ENCODE assay signal across 29 cellular contexts in the genomic region with DNA sequence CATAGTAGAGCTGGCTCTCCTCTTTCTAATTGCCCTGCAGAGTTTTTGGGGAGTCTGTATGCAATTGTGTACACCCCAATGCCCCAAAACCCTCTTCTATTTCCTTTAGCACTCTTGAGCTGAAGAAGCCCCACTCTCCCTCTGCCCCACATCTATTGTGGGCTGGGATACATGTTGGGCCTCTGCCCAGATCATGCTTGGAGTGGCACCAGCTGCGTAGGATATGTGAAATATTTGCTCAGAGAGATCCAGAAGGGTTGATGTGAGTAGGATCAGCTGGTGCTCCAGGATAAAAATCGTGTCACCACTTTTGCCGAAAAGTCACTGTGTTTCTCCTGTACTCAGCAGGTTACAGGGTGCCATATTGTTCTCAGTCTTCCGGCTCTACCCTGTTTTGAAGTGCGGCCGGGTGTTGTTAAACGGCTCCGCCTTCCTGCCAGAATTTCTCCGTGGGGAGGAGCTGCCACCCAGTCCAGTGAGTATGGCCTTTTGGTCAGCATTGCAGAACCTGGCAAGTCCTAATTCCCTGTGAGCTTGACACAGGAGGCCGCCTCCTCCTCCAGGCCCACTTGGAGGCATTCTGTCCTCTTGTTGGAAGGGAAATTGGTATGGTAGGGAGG.
DNase-seq lines count a peak whose midpoint lies in the region; ATAC-seq and TF ChIP-seq lines count a peak whose summit lies in the region.
"Had no signal": no experiment of that assay in that cellular context is flagged by ENCODE, and none has a peak within 500 bp of the region (broad histone marks: within the 10 kb centered on the region; RNA-seq: fewer than 3 reads in every experiment).

No MANE protein-coding gene starts in this region.

- H3K9me3 ChIP-seq in heart left ventricle (no peaks in the 10 kb centered on the region), right atrium auricular region (no peaks in the 10 kb centered on the region)
- H3K9me3 ChIP-seq: gastrocnemius medialis, Peyer's patch, sigmoid colon, stomach, thyroid gland, vagina had no signal

- no peaks in the 10 kb centered on the region for H3K36me3 ChIP-seq in heart left ventricle
- no peaks in the 10 kb centered on the region for H3K36me3 ChIP-seq in right atrium auricular region
- H3K36me3 ChIP-seq: gastrocnemius medialis, Peyer's patch, sigmoid colon, SJSA1, stomach, thyroid gland, vagina had no signal

- no peaks in the 10 kb centered on the region for H3K27me3 ChIP-seq in heart left ventricle
- no peaks in the 10 kb centered on the region for H3K27me3 ChIP-seq in right atrium auricular region
- H3K27me3 ChIP-seq in foreskin keratinocyte = no peaks in the 10 kb centered on the region
- H3K27me3 ChIP-seq: gastrocnemius medialis, Peyer's patch, sigmoid colon, SJSA1, stomach, thyroid gland, vagina had no signal

- 70 to 77% (median 72%) methylated on average over 10 of the region's 10 CpGs for WGBS in heart left ventricle, 4 donors

- ATAC-seq in heart left ventricle (peak in 3 of 4 donors; percentile 31 to 70 (median 45)), left ventricle myocardium superior (peak; percentile 73), GM18517 (IDR thresholded peaks at IDR 0.05; ENCODE audit: unreplicated experiment) (no peak), GM18907 (IDR thresholded peaks at IDR 0.05; ENCODE audit: unreplicated experiment) (no peak), foreskin keratinocyte (no peak)
- ATAC-seq: activated CD4-positive, alpha-beta T cell treated with anti-CD3 and anti-CD28 coated beads for 36 hours; activated CD8-positive, alpha-beta T cell treated with anti-CD3 and anti-CD28 coated beads, Interleukin-2, amount 10 ng/mL, durations not matched to agents 7 days and 5 days; gastrocnemius medialis; GM23338; left colon had no signal

- DNase-seq in heart left ventricle = no peak
- DNase-seq in right atrium auricular region (ENCODE audit: low spot score) = no peak
- DNase-seq in NCI-H2029 treated with DMSO at 0.1 percent for 48 hours (lab: John Stamatoyannopoulos, UW) = peak; percentile 48
- DNase-seq in left ventricle myocardium superior = no peak
- DNase-seq in foreskin keratinocyte = no peak
- DNase-seq: activated CD4-positive, alpha-beta T cell treated with anti-CD3 and anti-CD28 coated beads for 36 hours; activated CD8-positive, alpha-beta T cell treated with anti-CD3 and anti-CD28 coated beads, Interleukin-2, amount 10 ng/mL, durations not matched to agents 7 days and 5 days; activated T-cell treated with anti-CD3 and anti-CD28 coated beads for 4 hours; amniotic stem cell; DMS79 treated with DMSO at 0.1 percent for 48 hours; gastrocnemius medialis; GF-D8; Kasumi-1; left colon; NCI-H2171 treated with DMSO at 0.1 percent for 48 hours; NCI-H526; Peyer's patch; sigmoid colon; stimulated activated CD4-positive, alpha-beta T cell treated with anti-CD3 and anti-CD28 coated beads, Interleukin-4, amount 100 ng/mL, for 1 hour; stomach; T-helper 9 cell had no signal

- intact Hi-C loops in heart left ventricle (cut with DNase I) = loop anchor here in 3 of 10 donors (10.0 kb wide), 4 partner anchors 89 to 639 kb away; no protein-coding TSS in a partner anchor
- intact Hi-C loops in left ventricle myocardium superior (cut with micrococcal nuclease) = loop anchor here (5.0 kb wide), 1 partner anchor 252 kb away; no protein-coding TSS in a partner anchor

- no peak overlapping the region for H3K27ac ChIP-seq in heart left ventricle
- no peak overlapping the region for H3K27ac ChIP-seq in right atrium auricular region
- H3K27ac ChIP-seq in foreskin keratinocyte = no peak overlapping the region
- H3K27ac ChIP-seq: gastrocnemius medialis, parathyroid adenoma, Peyer's patch, sigmoid colon, SJSA1, stomach, thyroid gland, vagina, VCaP had no signal

- no peak overlapping the region for H3K4me3 ChIP-seq in heart left ventricle
- no peak overlapping the region for H3K4me3 ChIP-seq in right atrium auricular region
- H3K4me3 ChIP-seq: gastrocnemius medialis, GM23338, Peyer's patch, sigmoid colon, SJSA1, stomach, thyroid gland, vagina had no signal

- TF ChIP-seq POLR2A in heart left ventricle (IDR thresholded peaks at IDR 0.05) = no peak

- TF ChIP-seq CTCF in heart left ventricle (IDR thresholded peaks at IDR 0.05) = no peak
- no peak for TF ChIP-seq CTCF in right atrium auricular region (IDR thresholded peaks at IDR 0.05)
- TF ChIP-seq CTCF in foreskin keratinocyte (conservative IDR thresholded peaks at IDR 0.05) = no peak

- peaks cover 0 to 4% (median 0%) of the 10 kb centered on the region in 12 donors for H3K4me1 ChIP-seq in heart left ventricle
- H3K4me1 ChIP-seq in right atrium auricular region = peaks cover 0 to 8% of the 10 kb centered on the region in 2 donors
- no peaks in the 10 kb centered on the region for H3K4me1 ChIP-seq in foreskin keratinocyte
- H3K4me1 ChIP-seq: gastrocnemius medialis, parathyroid adenoma, Peyer's patch, SJSA1, stomach had no signal

Comparison
In these comparisons a context has a peak if more than half of its experiments do, and no peak if none do; other contexts are left out.
1. ATAC-seq: peak in heart left ventricle (3 of 4) and left ventricle myocardium superior (single experiment); none in GM18517 (single experiment), GM18907 (single experiment) and foreskin keratinocyte (single experiment).